1 cellular context compared by ENCODE assay signal in genomic region chr4:153528705-153529493, GRCh38.
A peak's percentile ranks its signal among the peaks of the same experiment; 100 is the strongest.
TF ChIP-seq lines count a peak whose summit lies in the region.

No MANE protein-coding gene starts in this region.

TF ChIP-seq in K562, 482 proteins besides CTCF, POLR2A, EP300 and RAD21 (continued from another document and continues in another):
- TF ChIP-seq FOXK1 (CRISPR knock-in tag; IDR thresholded peaks at IDR 0.05; ENCODE audit: borderline replicate concordance) (no peak), ZC3H8 (IDR thresholded peaks at IDR 0.05) (no peak), ZNF444 (CRISPR knock-in tag; IDR thresholded peaks at IDR 0.05) (no peak), SMARCA5 (IDR thresholded peaks at IDR 0.05) (no peak), ASH1L (IDR thresholded peaks at IDR 0.05; ENCODE audit: borderline replicate concordance, low read depth, partially characterized antibody) (no peak), SNRNP70 (optimal IDR thresholded peaks at IDR 0.05; ENCODE audit: low read depth, low read length) (no peak), CEBPG (CRISPR knock-in tag; IDR thresholded peaks at IDR 0.05) (no peak; the same call in 1 of the 2 replicates), CEBPG (tag; conservative IDR thresholded peaks at IDR 0.05 in 1 of 2, IDR thresholded peaks at IDR 0.05 in 1 of 2) (no peak), ELF1 (tag; IDR thresholded peaks at IDR 0.05) (no peak; the same call in 1 of the 2 replicates), TRIM24 (IDR thresholded peaks at IDR 0.05) (peak; percentile 91 to 92), ZZZ3 (IDR thresholded peaks at IDR 0.05) (no peak), CBX5 (IDR thresholded peaks at IDR 0.05; ENCODE audit: borderline replicate concordance, low read depth) (no peak), ZNF764 (CRISPR knock-in tag; IDR thresholded peaks at IDR 0.05; ENCODE audit: low read depth) (no peak), ZNF224 (CRISPR knock-in tag; IDR thresholded peaks at IDR 0.05) (no peak), PATZ1 (CRISPR knock-in tag; IDR thresholded peaks at IDR 0.05; ENCODE audit: borderline replicate concordance) (no peak; the same call in 1 of the 2 replicates), ZNF408 (CRISPR knock-in tag; IDR thresholded peaks at IDR 0.05; ENCODE audit: low read depth) (no peak), TAF9B (IDR thresholded peaks at IDR 0.05; ENCODE audit: partially characterized antibody) (no peak), CBX8 (IDR thresholded peaks at IDR 0.05; ENCODE audit: borderline replicate concordance, extremely low read depth, low read depth, low read length, poor library complexity, severe bottlenecking) (no peak), PHTF2 (CRISPR knock-in tag; IDR thresholded peaks at IDR 0.05) (no peak), ZNF277 (CRISPR knock-in tag; IDR thresholded peaks at IDR 0.05; ENCODE audit: borderline replicate concordance) (no peak), PRPF4 (IDR thresholded peaks at IDR 0.05; ENCODE audit: insufficient read depth, low read depth, low read length, poor library complexity, severe bottlenecking) (no peak), ZNF507 (tag; conservative IDR thresholded peaks at IDR 0.05) (no peak), NELFE (IDR thresholded peaks at IDR 0.05; ENCODE audit: insufficient read depth, insufficient read length) (no peak), ZNF407 (IDR thresholded peaks at IDR 0.05; ENCODE audit: low read depth) (no peak), PPARD (CRISPR knock-in tag; IDR thresholded peaks at IDR 0.05) (no peak), KAT2B (IDR thresholded peaks at IDR 0.05; ENCODE audit: low read depth, low read length) (no peak), MTF1 (CRISPR knock-in tag; IDR thresholded peaks at IDR 0.05; ENCODE audit: borderline replicate concordance) (no peak), PHF8 (IDR thresholded peaks at IDR 0.05; ENCODE audit: borderline replicate concordance, low read length) (no peak), SMAD4 (CRISPR knock-in tag; conservative IDR thresholded peaks at IDR 0.05) (peak; percentile 86), ZSCAN32 (CRISPR knock-in tag; IDR thresholded peaks at IDR 0.05) (no peak), ZNF316 (IDR thresholded peaks at IDR 0.05) (no peak), FOSL1 (tag; conservative IDR thresholded peaks at IDR 0.05) (peak; percentile 47; the same call in 1 of the 2 replicates), ZNF165 (CRISPR knock-in tag; IDR thresholded peaks at IDR 0.05; ENCODE audit: borderline replicate concordance) (no peak), MYBL2 (IDR thresholded peaks at IDR 0.05; ENCODE audit: low read depth) (no peak; the same call in 1 of the 2 replicates), MYBL2 (CRISPR knock-in tag; IDR thresholded peaks at IDR 0.05; ENCODE audit: borderline replicate concordance) (no peak), RBM25 (IDR thresholded peaks at IDR 0.05; ENCODE audit: low read depth, low read length, severe bottlenecking) (no peak), HINFP (tag; conservative IDR thresholded peaks at IDR 0.05; ENCODE audit: low read depth) (no peak), KDM1A (IDR thresholded peaks at IDR 0.05) (peak; percentile 82 to 85), MEF2A (IDR thresholded peaks at IDR 0.05; ENCODE audit: control insufficient read depth, low read depth, low read length) (peak; percentile 5; the same call in 1 of the 2 replicates), NEUROD1 (IDR thresholded peaks at IDR 0.05; ENCODE audit: borderline replicate concordance, low read depth, low read length, partially characterized antibody) (no peak), ZNF699 (CRISPR knock-in tag; IDR thresholded peaks at IDR 0.05; ENCODE audit: insufficient replicate concordance) (no peak), ETS2 (tag; IDR thresholded peaks at IDR 0.05; ENCODE audit: borderline replicate concordance, poor library complexity, severe bottlenecking) (no peak), CREM (IDR thresholded peaks at IDR 0.05; ENCODE audit: low read depth) (peak; percentile 60; the same call in 1 of the 2 replicates), IRF9 (tag; IDR thresholded peaks at IDR 0.05) (no peak), PTBP1 (IDR thresholded peaks at IDR 0.05; ENCODE audit: low read depth, low read length) (no peak), GABPB2 (CRISPR knock-in tag; conservative IDR thresholded peaks at IDR 0.05) (no peak), NCOA6 (IDR thresholded peaks at IDR 0.05) (no peak), ZNF324 (CRISPR knock-in tag; IDR thresholded peaks at IDR 0.05) (no peak), FOXM1 (IDR thresholded peaks at IDR 0.05; ENCODE audit: low read depth) (peak; percentile 87), FOXM1 (CRISPR knock-in tag; IDR thresholded peaks at IDR 0.05; ENCODE audit: low read depth) (no peak), NRF1 (conservative IDR thresholded peaks at IDR 0.05 in 1 of 2, IDR thresholded peaks at IDR 0.05 in 1 of 2) (no peak), ZNF431 (CRISPR knock-in tag; IDR thresholded peaks at IDR 0.05) (no peak), ETS1 (conservative IDR thresholded peaks at IDR 0.05; ENCODE audit: control insufficient read depth, low read depth, low read length) (peak; percentile 56; the same call in 1 of the 2 replicates), KHSRP (IDR thresholded peaks at IDR 0.05) (no peak), DACH1 (IDR thresholded peaks at IDR 0.05; ENCODE audit: partially characterized antibody) (no peak), NR4A1 (CRISPR knock-in tag; IDR thresholded peaks at IDR 0.05) (no peak), NR4A1 (tag; IDR thresholded peaks at IDR 0.05) (no peak; the same call in 1 of the 2 replicates), MCM5 (IDR thresholded peaks at IDR 0.05; ENCODE audit: low read depth) (no peak), BCL6 (CRISPR knock-in tag; IDR thresholded peaks at IDR 0.05) (no peak), ZNF695 (CRISPR knock-in tag; IDR thresholded peaks at IDR 0.05) (no peak), LARP7 (IDR thresholded peaks at IDR 0.05) (no peak), BRF2 (IDR thresholded peaks at IDR 0.05; ENCODE audit: borderline replicate concordance, insufficient read depth, insufficient read length) (no peak), ZFP36 (IDR thresholded peaks at IDR 0.05; ENCODE audit: low read depth, low read length, partially characterized antibody) (no peak), HOXB6 (CRISPR knock-in tag; IDR thresholded peaks at IDR 0.05; ENCODE audit: borderline replicate concordance) (no peak)
